Comparison of ENCODE assay signal across 20 cellular contexts in the genomic region with DNA sequence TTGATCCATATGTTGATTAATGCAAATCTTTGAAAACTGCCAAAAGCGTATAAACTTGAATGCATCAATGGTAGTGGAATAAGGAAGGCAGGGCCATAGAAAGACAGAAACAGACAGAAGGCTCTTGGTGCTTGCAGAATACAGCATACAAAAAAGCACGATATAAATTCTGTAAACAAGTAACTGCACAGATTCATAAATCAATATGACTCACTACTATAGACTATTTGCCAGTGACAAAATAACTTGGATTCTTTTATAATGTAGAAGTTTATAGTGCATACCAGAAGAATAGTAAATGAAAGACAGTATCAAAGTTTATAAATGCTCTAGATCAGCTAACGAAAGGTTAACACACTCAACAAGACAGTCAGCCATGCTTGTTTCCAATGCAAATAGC.
"Had no signal": no experiment of that assay in that cellular context is flagged by ENCODE, and none has a peak within 500 bp of the region (broad histone marks: within the 10 kb centered on the region; RNA-seq: fewer than 3 reads in every experiment).

No MANE protein-coding gene starts in this region.

- H3K27ac ChIP-seq: colonic mucosa, gastrocnemius medialis, hepatocyte, neutrophil, psoas muscle, right lobe of liver, suprapubic skin, thyroid gland had no signal

- DNase-seq: colonic mucosa; effector CD4-positive, alpha-beta T cell; endodermal cell; erythroblast; gastrocnemius medialis; mammary epithelial cell; naive thymus-derived CD8-positive, alpha-beta T cell; psoas muscle; retina; right lobe of liver; stimulated activated CD4-positive, alpha-beta T cell treated with anti-CD3 and anti-CD28 coated beads, Interleukin-4, amount 100 ng/mL, for 1 hour; stimulated activated CD8-positive, alpha-beta memory T cell treated with anti-CD3 and anti-CD28 coated beads, Interleukin-4, amount 100 ng/mL, for 48 hours; stimulated activated naive CD8-positive, alpha-beta T cell treated with anti-CD3 and anti-CD28 coated beads, Interleukin-15, Interleukin-2, amounts not matched to agents 100 U/mL and 50 U/mL, for 24 hours; thyroid gland had no signal

- ATAC-seq: gastrocnemius medialis; left lobe of liver; naive thymus-derived CD8-positive, alpha-beta T cell; psoas muscle; right lobe of liver; stimulated activated effector memory CD8-positive, alpha-beta T cell treated with anti-CD3 and anti-CD28 coated beads, Interleukin-12 subunit alpha, Interleukin-12 subunit beta, amount 100 ng/mL, for 72 hours; stimulated activated naive CD8-positive, alpha-beta T cell treated with anti-CD3 and anti-CD28 coated beads, Interleukin-15, Interleukin-2, amounts not matched to agents 100 U/mL and 50 U/mL, for 24 hours had no signal

- H3K27me3 Mint-ChIP-seq: naive thymus-derived CD8-positive, alpha-beta T cell; type B pancreatic cell had no signal

- H3K27ac Mint-ChIP-seq: endodermal cell; naive thymus-derived CD8-positive, alpha-beta T cell; stimulated activated effector memory CD8-positive, alpha-beta T cell treated with anti-CD3 and anti-CD28 coated beads, Interleukin-12 subunit alpha, Interleukin-12 subunit beta, amount 100 ng/mL, for 72 hours; type B pancreatic cell had no signal

- H3K9me3 ChIP-seq: colonic mucosa, gastrocnemius medialis, neutrophil, right lobe of liver, suprapubic skin, thyroid gland had no signal

- H3K4me3 ChIP-seq: colonic mucosa, gastrocnemius medialis, hepatocyte, psoas muscle, right lobe of liver, suprapubic skin, thyroid gland had no signal

- H3K4me1 ChIP-seq: gastrocnemius medialis, psoas muscle, right lobe of liver, suprapubic skin, thyroid gland had no signal

- H3K4me1 Mint-ChIP-seq: naive thymus-derived CD8-positive, alpha-beta T cell; stimulated activated effector memory CD8-positive, alpha-beta T cell treated with anti-CD3 and anti-CD28 coated beads, Interleukin-12 subunit alpha, Interleukin-12 subunit beta, amount 100 ng/mL, for 72 hours had no signal

- H3K36me3 Mint-ChIP-seq: stimulated activated effector memory CD8-positive, alpha-beta T cell treated with anti-CD3 and anti-CD28 coated beads, Interleukin-12 subunit alpha, Interleukin-12 subunit beta, amount 100 ng/mL, for 72 hours; type B pancreatic cell had no signal

- H3K27me3 ChIP-seq: colonic mucosa, gastrocnemius medialis, hepatocyte, neutrophil, right lobe of liver, suprapubic skin, thyroid gland had no signal

- H3K4me3 Mint-ChIP-seq: endodermal cell; naive thymus-derived CD8-positive, alpha-beta T cell; stimulated activated effector memory CD8-positive, alpha-beta T cell treated with anti-CD3 and anti-CD28 coated beads, Interleukin-12 subunit alpha, Interleukin-12 subunit beta, amount 100 ng/mL, for 72 hours; type B pancreatic cell had no signal

- H3K9me3 Mint-ChIP-seq: stimulated activated effector memory CD8-positive, alpha-beta T cell treated with anti-CD3 and anti-CD28 coated beads, Interleukin-12 subunit alpha, Interleukin-12 subunit beta, amount 100 ng/mL, for 72 hours had no signal

- H3K36me3 ChIP-seq: colonic mucosa, gastrocnemius medialis, neutrophil, right lobe of liver, suprapubic skin, thyroid gland had no signal
